ENCODE assay signal across 1 cellular context in genomic region chr11:111339758-111340388, GRCh38.
TF ChIP-seq lines count a peak whose summit lies in the region.

No MANE protein-coding gene starts in this region.

TF ChIP-seq in HepG2, 621 proteins besides CTCF, POLR2A, EP300 and RAD21:
- TF ChIP-seq CERS6 (CRISPR knock-in tag; IDR thresholded peaks at IDR 0.05) (no peak), ZNF446 (CRISPR knock-in tag; IDR thresholded peaks at IDR 0.05) (no peak), HHEX (CRISPR knock-in tag; IDR thresholded peaks at IDR 0.05) (no peak), ZNF382 (CRISPR knock-in tag; IDR thresholded peaks at IDR 0.05; ENCODE audit: borderline replicate concordance) (peak; percentile 91), ZNF563 (CRISPR knock-in tag; IDR thresholded peaks at IDR 0.05) (no peak), PAXIP1 (CRISPR knock-in tag; conservative IDR thresholded peaks at IDR 0.05) (no peak)
